Comparison of ENCODE assay signal across 26 cellular contexts in genomic region chr18:38033282-38033681, GRCh38.
"Had no signal": no experiment of that assay in that cellular context is flagged by ENCODE, and none has a peak within 500 bp of the region (broad histone marks: within the 10 kb centered on the region; RNA-seq: fewer than 3 reads in every experiment).

No MANE protein-coding gene starts in this region.

- H3K27ac Mint-ChIP-seq: activated CD4-positive, alpha-beta memory T cell treated with anti-CD3 and anti-CD28 coated beads, Interleukin-2, amount 10 ng/mL, durations not matched to agents 7 days and 5 days; activated CD4-positive, alpha-beta T cell treated with anti-CD3 and anti-CD28 coated beads, Interleukin-2, amount 10 ng/mL, durations not matched to agents 24 days and 14 days; activated naive CD4-positive, alpha-beta T cell treated with anti-CD3 and anti-CD28 coated beads for 36 hours; activated naive CD8-positive, alpha-beta T cell treated with anti-CD3 and anti-CD28 coated beads, Interleukin-2, amount 10 ng/mL, durations not matched to agents 7 days and 5 days; activated T-cell treated with anti-CD3 and anti-CD28 coated beads, Interleukin-2, amount 50 U/mL, for 72 hours; naive thymus-derived CD4-positive, alpha-beta T cell; stimulated activated naive CD8-positive, alpha-beta T cell treated with anti-CD3 and anti-CD28 coated beads, Interleukin-15, amount 100 ng/mL, for 72 hours; T-helper 17 cell had no signal

- H3K9me3 Mint-ChIP-seq: activated CD4-positive, alpha-beta memory T cell treated with anti-CD3 and anti-CD28 coated beads, Interleukin-2, amount 10 ng/mL, durations not matched to agents 7 days and 5 days; activated CD4-positive, alpha-beta T cell treated with anti-CD3 and anti-CD28 coated beads, Interleukin-2, amount 10 ng/mL, durations not matched to agents 24 days and 14 days; activated naive CD4-positive, alpha-beta T cell treated with anti-CD3 and anti-CD28 coated beads for 36 hours; neural crest cell; stimulated activated naive CD8-positive, alpha-beta T cell treated with anti-CD3 and anti-CD28 coated beads, Interleukin-15, amount 100 ng/mL, for 72 hours had no signal

- H3K4me1 ChIP-seq: heart right ventricle, left lung, right lobe of liver, tibial nerve had no signal

- H3K4me1 Mint-ChIP-seq: activated CD4-positive, alpha-beta memory T cell treated with anti-CD3 and anti-CD28 coated beads, Interleukin-2, amount 10 ng/mL, durations not matched to agents 7 days and 5 days; activated CD4-positive, alpha-beta T cell treated with anti-CD3 and anti-CD28 coated beads, Interleukin-2, amount 10 ng/mL, durations not matched to agents 24 days and 14 days; activated naive CD8-positive, alpha-beta T cell treated with anti-CD3 and anti-CD28 coated beads, Interleukin-2, amount 10 ng/mL, durations not matched to agents 7 days and 5 days; naive thymus-derived CD4-positive, alpha-beta T cell; neural crest cell; stimulated activated naive CD8-positive, alpha-beta T cell treated with anti-CD3 and anti-CD28 coated beads, Interleukin-15, amount 100 ng/mL, for 72 hours; T-helper 17 cell had no signal

- H3K27me3 ChIP-seq: esophagus squamous epithelium, left lung, right lobe of liver, tibial nerve had no signal

- H3K4me3 ChIP-seq: esophagus squamous epithelium, heart right ventricle, left lung, lung, right lobe of liver, skin epidermis, tibial nerve had no signal

- DNase-seq: activated CD4-positive, alpha-beta memory T cell treated with anti-CD3 and anti-CD28 coated beads, Interleukin-2, amount 10 ng/mL, durations not matched to agents 7 days and 5 days; activated CD4-positive, alpha-beta T cell treated with anti-CD3 and anti-CD28 coated beads, Interleukin-2, amount 10 ng/mL, durations not matched to agents 24 days and 14 days; activated effector memory CD4-positive, alpha-beta T cell treated with Interleukin-2 at 50 U/mL for 16 hours; activated naive CD4-positive, alpha-beta T cell treated with anti-CD3 and anti-CD28 coated beads for 36 hours; activated naive CD8-positive, alpha-beta T cell treated with anti-CD3 and anti-CD28 coated beads, Interleukin-2, amount 10 ng/mL, durations not matched to agents 7 days and 5 days; activated T-cell treated with anti-CD3 and anti-CD28 coated beads, Interleukin-2, amount 50 U/mL, for 72 hours; amygdala; caudate nucleus; dermis blood vessel endothelial cell; effector CD8-positive, alpha-beta T cell; esophagus squamous epithelium; heart right ventricle; kidney; left lung; naive thymus-derived CD4-positive, alpha-beta T cell; occipital lobe; right lobe of liver; stimulated activated CD4-positive, alpha-beta T cell treated with anti-CD3 and anti-CD28 coated beads, Interleukin-1b, Interleukin-23, amount 100 ng/mL, for 48 hours; stimulated activated naive CD8-positive, alpha-beta T cell treated with anti-CD3 and anti-CD28 coated beads, Interleukin-15, amount 100 ng/mL, for 72 hours; T-helper 17 cell had no signal

- H3K27ac ChIP-seq: esophagus squamous epithelium, heart right ventricle, left lung, right lobe of liver, skin epidermis, tibial nerve, VCaP had no signal

- H3K36me3 Mint-ChIP-seq: activated naive CD8-positive, alpha-beta T cell treated with anti-CD3 and anti-CD28 coated beads, Interleukin-2, amount 10 ng/mL, durations not matched to agents 7 days and 5 days; naive thymus-derived CD4-positive, alpha-beta T cell had no signal

- H3K36me3 ChIP-seq: esophagus squamous epithelium, heart right ventricle, left lung, right lobe of liver, tibial nerve had no signal

- H3K4me3 Mint-ChIP-seq: activated CD4-positive, alpha-beta memory T cell treated with anti-CD3 and anti-CD28 coated beads, Interleukin-2, amount 10 ng/mL, durations not matched to agents 7 days and 5 days; activated CD4-positive, alpha-beta T cell treated with anti-CD3 and anti-CD28 coated beads, Interleukin-2, amount 10 ng/mL, durations not matched to agents 24 days and 14 days; activated naive CD4-positive, alpha-beta T cell treated with anti-CD3 and anti-CD28 coated beads for 36 hours; activated naive CD8-positive, alpha-beta T cell treated with anti-CD3 and anti-CD28 coated beads, Interleukin-2, amount 10 ng/mL, durations not matched to agents 7 days and 5 days; activated T-cell treated with anti-CD3 and anti-CD28 coated beads, Interleukin-2, amount 50 U/mL, for 72 hours; naive thymus-derived CD4-positive, alpha-beta T cell; neural crest cell; stimulated activated naive CD8-positive, alpha-beta T cell treated with anti-CD3 and anti-CD28 coated beads, Interleukin-15, amount 100 ng/mL, for 72 hours; T-helper 17 cell had no signal

- ATAC-seq: activated CD4-positive, CD25-positive, alpha-beta regulatory T cell treated with anti-CD3 and anti-CD28 coated beads, Interleukin-2, amount 50 U/mL, for 24 hours; activated T-cell treated with anti-CD3 and anti-CD28 coated beads, Interleukin-2, amount 50 U/mL, for 72 hours; heart right ventricle; left lung; naive thymus-derived CD4-positive, alpha-beta T cell; right lobe of liver; stimulated activated naive CD8-positive, alpha-beta T cell treated with anti-CD3 and anti-CD28 coated beads, Interleukin-15, amount 100 ng/mL, for 72 hours; T-helper 17 cell had no signal

- H3K27me3 Mint-ChIP-seq: activated CD4-positive, alpha-beta memory T cell treated with anti-CD3 and anti-CD28 coated beads, Interleukin-2, amount 10 ng/mL, durations not matched to agents 7 days and 5 days; activated CD4-positive, alpha-beta T cell treated with anti-CD3 and anti-CD28 coated beads, Interleukin-2, amount 10 ng/mL, durations not matched to agents 24 days and 14 days; activated naive CD8-positive, alpha-beta T cell treated with anti-CD3 and anti-CD28 coated beads, Interleukin-2, amount 10 ng/mL, durations not matched to agents 7 days and 5 days; stimulated activated naive CD8-positive, alpha-beta T cell treated with anti-CD3 and anti-CD28 coated beads, Interleukin-15, amount 100 ng/mL, for 72 hours; T-helper 17 cell had no signal

- H3K9me3 ChIP-seq: esophagus squamous epithelium, heart right ventricle, right lobe of liver, tibial nerve had no signal
